Comparison of ENCODE assay signal across 11 cellular contexts in genomic region chr15:37094542-37095196, GRCh38. TPM values are rescaled to one million over a fixed set of nuclear protein-coding genes. Genes with fewer than 3 reads are reported as not detected.
DNase-seq lines count a peak whose midpoint lies in the region; ATAC-seq, FAIRE-seq and TF ChIP-seq lines count a peak whose summit lies in the region.
"Had no signal": no experiment of that assay in that cellular context is flagged by ENCODE, and none has a peak within 500 bp of the region (broad histone marks: within the 10 kb centered on the region; RNA-seq: fewer than 3 reads in every experiment).

No MANE protein-coding gene starts in this region.

- TF ChIP-seq CTCF in WTC11 (IDR thresholded peaks at IDR 0.05), result no peak
- TF ChIP-seq CTCF in foreskin fibroblast (IDR thresholded peaks at IDR 0.05; ENCODE audit: low read depth, low read length), result no peak
- TF ChIP-seq CTCF in progenitor cell of endocrine pancreas (IDR thresholded peaks at IDR 0.05; ENCODE audit: unreplicated experiment), result no peak
- no peak for TF ChIP-seq CTCF in colonic mucosa (IDR thresholded peaks at IDR 0.05)

- CTCF ChIA-PET in WTC11 (lab: Charles Lee), result interaction anchor here (1.0 to 4.1 kb wide), 7 partner anchors 10 to 214 kb away, joined by 3 to 18 read pairs (median 3); no protein-coding TSS in a partner anchor

- peaks cover 84% of the 10 kb centered on the region for H3K27me3 Mint-ChIP-seq in WTC11 (ENCODE audit: low read depth)
- H3K27me3 Mint-ChIP-seq in progenitor cell of endocrine pancreas, result no peaks in the 10 kb centered on the region

- H3K36me3 ChIP-seq in colonic mucosa, result no peaks in the 10 kb centered on the region

- no peaks in the 10 kb centered on the region for H3K9me3 ChIP-seq in colonic mucosa

- H3K27ac Mint-ChIP-seq in WTC11 (no peak overlapping the region; the same call in 1 of the 2 replicates), progenitor cell of endocrine pancreas (peak overlapping the region; percentile 41)

- no peak overlapping the region for H3K27ac ChIP-seq in colonic mucosa

- H3K4me3 ChIP-seq in foreskin fibroblast (ENCODE audit: low read depth in 1 of 2, low read length in 2 of 2), result peak overlapping the region; percentile 31 to 95
- H3K4me3 ChIP-seq in colonic mucosa, result no peak overlapping the region

- H3K4me1 Mint-ChIP-seq in WTC11 (peaks cover 78% of the 10 kb centered on the region), progenitor cell of endocrine pancreas (ENCODE audit: low read depth) (peaks cover 52% of the 10 kb centered on the region)

- H3K4me3 Mint-ChIP-seq in WTC11 (peak overlapping the region; percentile 56), progenitor cell of endocrine pancreas (ENCODE audit: low read depth) (peak overlapping the region; percentile 92)

- ATAC-seq in WTC11 (no peak), GM19324 (IDR thresholded peaks at IDR 0.05; ENCODE audit: low FRiP score, unreplicated experiment) (no peak), HG03045 (IDR thresholded peaks at IDR 0.05; ENCODE audit: unreplicated experiment) (no peak)

- H3K36me3 Mint-ChIP-seq in WTC11 (no peaks in the 10 kb centered on the region), progenitor cell of endocrine pancreas (ENCODE audit: insufficient read depth) (peaks cover 30% of the 10 kb centered on the region)
- H3K36me3 Mint-ChIP-seq: CD14-positive monocyte had no signal

- intact Hi-C loops in colonic mucosa (cut with DNase I), result no loop called here

- H3K9ac ChIP-seq in colonic mucosa (ENCODE audit: low read depth in 2 of 2, low read length in 2 of 2), result no peak overlapping the region

- POLR2A ChIA-PET in WTC11 (lab: Charles Lee), result interaction anchor here (0.7 kb wide), 1 partner anchor 26 kb away, joined by 7 read pairs; no protein-coding TSS in a partner anchor

- peak; percentile 15 for FAIRE-seq in G401.6 (lab: Jason Lieb, UNC)

- peaks cover 34% of the 10 kb centered on the region for H3K27me3 ChIP-seq in colonic mucosa

- H3K9me3 Mint-ChIP-seq in WTC11, result no peaks in the 10 kb centered on the region
- no peaks in the 10 kb centered on the region for H3K9me3 Mint-ChIP-seq in progenitor cell of endocrine pancreas (ENCODE audit: low read depth)

- H3K4me1 ChIP-seq in colonic mucosa, result no peaks in the 10 kb centered on the region

- no peak for DNase-seq in WTC11 (ENCODE audit: low spot score)
- DNase-seq in foreskin fibroblast, result peak in 1 of 2 donors; percentile 23
- no peak for DNase-seq in progenitor cell of endocrine pancreas (ENCODE audit: low spot score, unreplicated experiment)
- no peak for DNase-seq in middle frontal gyrus (ENCODE audit: extremely low spot score, low spot score)
- DNase-seq in colonic mucosa, result no peak
- DNase-seq: activated effector memory CD4-positive, alpha-beta T cell treated with anti-CD3 and anti-CD28 coated beads, Interleukin-2, amount 50 U/mL, for 16 hours; NCI-H1092 had no signal

TF ChIP-seq in WTC11, 78 proteins besides CTCF, POLR2A, EP300 and RAD21:
- TF ChIP-seq MYBL2 (CRISPR knock-in tag; IDR thresholded peaks at IDR 0.05), result no peak
- no peak for TF ChIP-seq FOXP4 (CRISPR knock-in tag; IDR thresholded peaks at IDR 0.05)
- no peak for TF ChIP-seq NR1H2 (CRISPR knock-in tag; IDR thresholded peaks at IDR 0.05)
TF ChIP-seq in WTC11: peak in this region for 0.

RNA-seq across cellular contexts. Expression of gene MEIS2, which starts 5.7 kb away (rescaled TPM):
- total RNA-seq in WTC11 (2021) (0.30 to 1.2 TPM (median 0.57 TPM) in 3 replicates), progenitor cell of endocrine pancreas (133 and 143 TPM in 2 replicates), colonic mucosa (1 to 10 TPM; 1.7 to 7.6 TPM)

Comparison
In these comparisons a context has a peak if more than half of its experiments do, and no peak if none do; other contexts are left out.
1. RNA of gene MEIS2, which starts 5.7 kb away (total RNA-seq): 133 to 143 TPM in progenitor cell of endocrine pancreas; 1.7 to 7.6 TPM in colonic mucosa and 0.30 to 1.2 TPM in WTC11; every median in the first group is over 10 times any median in the second.